13 cellular contexts compared by ENCODE assay signal in the genomic region with DNA sequence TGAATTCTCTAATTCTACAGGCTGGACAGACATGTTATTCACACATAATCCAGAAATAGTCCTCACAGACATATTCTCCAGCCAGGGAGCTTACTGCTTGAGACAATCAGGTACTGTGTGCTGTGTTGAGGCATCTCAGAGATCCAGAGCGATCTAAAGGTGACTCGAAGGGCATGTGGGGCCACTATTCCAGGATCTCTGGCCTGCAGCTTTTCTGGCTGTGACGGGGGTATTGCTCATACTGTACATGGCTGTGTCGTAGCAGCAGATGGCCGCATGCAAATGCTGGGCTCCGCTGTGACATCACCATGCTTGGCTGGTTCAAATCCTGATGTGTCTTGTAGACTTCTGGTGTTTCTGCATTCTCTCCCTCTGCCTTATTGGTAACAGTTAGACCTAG.
"Had no signal": no experiment of that assay in that cellular context is flagged by ENCODE, and none has a peak within 500 bp of the region (broad histone marks: within the 10 kb centered on the region; RNA-seq: fewer than 3 reads in every experiment).

No MANE protein-coding gene starts in this region.

- H3K4me1 Mint-ChIP-seq: brain; central memory CD8-positive, alpha-beta T cell had no signal

- H3K4me1 ChIP-seq: colonic mucosa had no signal

- H3K9me3 ChIP-seq: colonic mucosa, tibial artery had no signal

- H3K36me3 Mint-ChIP-seq: brain, mesothelial cell of epicardium had no signal

- H3K9me3 Mint-ChIP-seq: activated B cell treated with CpG ODN at 0.5 μM for 24 hours; activated CD8-positive, alpha-beta T cell treated with anti-CD3 and anti-CD28 coated beads for 36 hours; activated naive CD8-positive, alpha-beta T cell treated with anti-CD3 and anti-CD28 coated beads, Interleukin-2, amount 50 U/mL, for 24 hours; activated T-helper 2 cell treated with anti-CD3 and anti-CD28 coated beads, Interferon-gamma antibody, Interleukin-2, Interleukin-4, amounts not matched to agents 10 μg/mL and 5 μg/mL and 100 μg/mL, durations not matched to agents 14 hours and 24 hours and 36 hours; brain; central memory CD8-positive, alpha-beta T cell; mesothelial cell of epicardium; nephron had no signal

- H3K4me3 ChIP-seq: colonic mucosa, lung, tibial artery had no signal

- H3K27ac ChIP-seq: colonic mucosa, tibial artery had no signal

- H3K4me3 Mint-ChIP-seq: activated B cell treated with CpG ODN at 0.5 μM for 24 hours; activated CD8-positive, alpha-beta T cell treated with anti-CD3 and anti-CD28 coated beads for 36 hours; activated naive CD8-positive, alpha-beta T cell treated with anti-CD3 and anti-CD28 coated beads, Interleukin-2, amount 50 U/mL, for 24 hours; brain; central memory CD8-positive, alpha-beta T cell; mesothelial cell of epicardium; nephron; T-helper 17 cell had no signal

- H3K27me3 Mint-ChIP-seq: activated CD8-positive, alpha-beta T cell treated with anti-CD3 and anti-CD28 coated beads for 36 hours; activated naive CD8-positive, alpha-beta T cell treated with anti-CD3 and anti-CD28 coated beads, Interleukin-2, amount 50 U/mL, for 24 hours; brain; central memory CD8-positive, alpha-beta T cell had no signal

- H3K27ac Mint-ChIP-seq: activated B cell treated with CpG ODN at 0.5 μM for 24 hours; activated CD8-positive, alpha-beta T cell treated with anti-CD3 and anti-CD28 coated beads for 36 hours; activated naive CD8-positive, alpha-beta T cell treated with anti-CD3 and anti-CD28 coated beads, Interleukin-2, amount 50 U/mL, for 24 hours; brain; mesothelial cell of epicardium; nephron; progenitor cell of endocrine pancreas; T-helper 17 cell had no signal

- H3K36me3 ChIP-seq: colonic mucosa, tibial artery had no signal

- H3K27me3 ChIP-seq: colonic mucosa, tibial artery had no signal
